In the genomic region with DNA sequence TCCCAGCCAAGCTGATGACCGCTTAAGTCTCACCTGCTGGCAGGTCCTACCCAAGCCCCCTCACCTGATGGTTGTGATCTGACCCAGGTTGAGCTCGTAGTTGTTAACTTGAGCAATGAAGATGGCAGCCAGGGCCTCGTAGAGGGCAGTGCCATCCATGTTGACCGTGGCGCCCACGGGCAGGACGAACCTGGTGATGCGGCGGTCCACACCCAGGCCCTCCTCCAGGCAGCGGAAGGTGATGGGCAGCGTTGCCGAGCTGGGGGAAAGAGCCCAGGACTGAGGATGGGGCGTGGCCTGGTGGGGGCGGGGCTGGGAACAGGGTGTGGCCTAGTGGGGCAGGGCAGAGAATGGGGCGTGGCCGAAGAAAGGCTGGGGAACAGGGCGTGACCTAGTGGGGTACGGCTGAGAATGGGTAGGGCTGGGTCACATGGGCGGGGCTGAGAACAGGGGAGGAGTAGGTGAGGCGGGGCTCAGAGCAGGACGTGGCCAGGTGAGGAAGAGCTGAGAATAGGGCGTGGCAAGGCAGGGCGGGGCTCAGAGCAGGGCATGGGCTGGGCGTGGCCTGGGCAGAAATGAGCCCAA, we compare ENCODE assay signal across 28 cellular contexts. TPM values are rescaled to one million over a fixed set of nuclear protein-coding genes. Genes with fewer than 3 reads are reported as not detected.
DNase-seq lines count a peak whose midpoint lies in the region; ATAC-seq and TF ChIP-seq lines count a peak whose summit lies in the region.
"Had no signal": no experiment of that assay in that cellular context is flagged by ENCODE, and none has a peak within 500 bp of the region (broad histone marks: within the 10 kb centered on the region; RNA-seq: fewer than 3 reads in every experiment).

No MANE protein-coding gene starts in this region.

- no peaks in the 10 kb centered on the region for H3K4me1 Mint-ChIP-seq in activated CD8-positive, alpha-beta T cell treated with anti-CD3 and anti-CD28 coated beads for 36 hours (ENCODE audit: low read depth)
- H3K4me1 Mint-ChIP-seq in activated CD8-positive, alpha-beta T cell treated with anti-CD3 and anti-CD28 coated beads, Interleukin-2, amount 10 ng/mL, durations not matched to agents 7 days and 5 days (ENCODE audit: low read depth), result no peaks in the 10 kb centered on the region
- H3K4me1 Mint-ChIP-seq in activated T-helper 17 cell treated with anti-CD3 and anti-CD28 coated beads, Interleukin-2, amount 50 U/mL, for 72 hours, result no peaks in the 10 kb centered on the region
- H3K4me1 Mint-ChIP-seq in osteocyte (ENCODE audit: unreplicated experiment), result no peaks in the 10 kb centered on the region
- H3K4me1 Mint-ChIP-seq: brain; stimulated activated effector memory CD8-positive, alpha-beta T cell treated with anti-CD3 and anti-CD28 coated beads, Interleukin-12 subunit alpha, Interleukin-12 subunit beta, amount 100 ng/mL, for 72 hours had no signal

- no peak for TF ChIP-seq RAD21 in Ishikawa (IDR thresholded peaks at IDR 0.05; ENCODE audit: low read depth)

- H3K27ac Mint-ChIP-seq in activated CD8-positive, alpha-beta T cell treated with anti-CD3 and anti-CD28 coated beads for 36 hours, result no peak overlapping the region
- H3K27ac Mint-ChIP-seq in activated CD8-positive, alpha-beta T cell treated with anti-CD3 and anti-CD28 coated beads, Interleukin-2, amount 10 ng/mL, durations not matched to agents 7 days and 5 days, result no peak overlapping the region
- no peak overlapping the region for H3K27ac Mint-ChIP-seq in activated T-helper 17 cell treated with anti-CD3 and anti-CD28 coated beads, Interleukin-2, amount 50 U/mL, for 72 hours
- no peak overlapping the region for H3K27ac Mint-ChIP-seq in osteocyte (ENCODE audit: unreplicated experiment)
- H3K27ac Mint-ChIP-seq: brain; naive thymus-derived CD8-positive, alpha-beta T cell; stimulated activated effector memory CD8-positive, alpha-beta T cell treated with anti-CD3 and anti-CD28 coated beads, Interleukin-12 subunit alpha, Interleukin-12 subunit beta, amount 100 ng/mL, for 72 hours had no signal

- CTCF ChIA-PET in activated CD8-positive, alpha-beta T cell treated with anti-CD3 and anti-CD28 coated beads for 36 hours (lab: Charles Lee), result no interaction called here
- CTCF ChIA-PET in activated CD8-positive, alpha-beta T cell treated with anti-CD3 and anti-CD28 coated beads, Interleukin-2, amount 10 ng/mL, durations not matched to agents 7 days and 5 days (lab: Charles Lee), result interaction anchor here (0.9 kb wide), 1 partner anchor 95 kb away, joined by 3 read pairs; no protein-coding TSS in a partner anchor

- H3K4me3 Mint-ChIP-seq in activated CD8-positive, alpha-beta T cell treated with anti-CD3 and anti-CD28 coated beads for 36 hours, result no peak overlapping the region
- no peak overlapping the region for H3K4me3 Mint-ChIP-seq in activated CD8-positive, alpha-beta T cell treated with anti-CD3 and anti-CD28 coated beads, Interleukin-2, amount 10 ng/mL, durations not matched to agents 7 days and 5 days
- H3K4me3 Mint-ChIP-seq in activated T-helper 17 cell treated with anti-CD3 and anti-CD28 coated beads, Interleukin-2, amount 50 U/mL, for 72 hours, result no peak overlapping the region
- no peak overlapping the region for H3K4me3 Mint-ChIP-seq in osteocyte (ENCODE audit: unreplicated experiment)
- H3K4me3 Mint-ChIP-seq: brain; naive thymus-derived CD8-positive, alpha-beta T cell; stimulated activated effector memory CD8-positive, alpha-beta T cell treated with anti-CD3 and anti-CD28 coated beads, Interleukin-12 subunit alpha, Interleukin-12 subunit beta, amount 100 ng/mL, for 72 hours had no signal

- no peak for ATAC-seq in activated CD8-positive, alpha-beta T cell treated with anti-CD3 and anti-CD28 coated beads for 36 hours
- ATAC-seq in activated CD8-positive, alpha-beta T cell treated with anti-CD3 and anti-CD28 coated beads, Interleukin-2, amount 10 ng/mL, durations not matched to agents 7 days and 5 days, result no peak
- peak; percentile 24 for ATAC-seq in activated T-helper 17 cell treated with anti-CD3 and anti-CD28 coated beads, Interleukin-2, amount 50 U/mL, for 72 hours (replicated peaks)
- no peak for ATAC-seq in GM19324 (IDR thresholded peaks at IDR 0.05; ENCODE audit: low FRiP score, unreplicated experiment)
- ATAC-seq in GM18505 (IDR thresholded peaks at IDR 0.05; ENCODE audit: unreplicated experiment), result no peak
- ATAC-seq: heart left ventricle; naive thymus-derived CD8-positive, alpha-beta T cell; stimulated activated effector memory CD8-positive, alpha-beta T cell treated with anti-CD3 and anti-CD28 coated beads, Interleukin-12 subunit alpha, Interleukin-12 subunit beta, amount 100 ng/mL, for 72 hours had no signal

- peaks cover 4% of the 10 kb centered on the region for H3K27me3 Mint-ChIP-seq in activated CD8-positive, alpha-beta T cell treated with anti-CD3 and anti-CD28 coated beads for 36 hours
- H3K27me3 Mint-ChIP-seq in activated CD8-positive, alpha-beta T cell treated with anti-CD3 and anti-CD28 coated beads, Interleukin-2, amount 10 ng/mL, durations not matched to agents 7 days and 5 days (ENCODE audit: low read depth), result no peaks in the 10 kb centered on the region
- H3K27me3 Mint-ChIP-seq in activated T-helper 17 cell treated with anti-CD3 and anti-CD28 coated beads, Interleukin-2, amount 50 U/mL, for 72 hours, result peaks cover 20% of the 10 kb centered on the region
- no peaks in the 10 kb centered on the region for H3K27me3 Mint-ChIP-seq in osteocyte (ENCODE audit: unreplicated experiment)

- no peak for TF ChIP-seq EP300 in Ishikawa (IDR thresholded peaks at IDR 0.05; ENCODE audit: borderline replicate concordance)

- intact Hi-C loops in activated CD8-positive, alpha-beta T cell treated with anti-CD3 and anti-CD28 coated beads for 36 hours (cut with micrococcal nuclease), result no loop called here

- DNase-seq in activated CD8-positive, alpha-beta T cell treated with anti-CD3 and anti-CD28 coated beads for 36 hours, result peak; percentile 5
- DNase-seq in activated CD8-positive, alpha-beta T cell treated with anti-CD3 and anti-CD28 coated beads, Interleukin-2, amount 10 ng/mL, durations not matched to agents 7 days and 5 days, result no peak
- peak; percentile 84 for DNase-seq in osteocyte (ENCODE audit: extremely low spot score, unreplicated experiment)
- DNase-seq in central memory CD4-positive, alpha-beta T cell, result no peak
- DNase-seq: activated effector memory CD4-positive, alpha-beta T cell treated with Interleukin-2 at 50 U/mL for 16 hours; heart left ventricle; left ventricle myocardium inferior; midbrain; naive thymus-derived CD8-positive, alpha-beta T cell; NCI-H1105 treated with DMSO at 0.1 percent for 48 hours; NCI-H2029; NCI-H226; retina; small intestine; T-helper 1 cell; uterus had no signal

- TF ChIP-seq CTCF in activated CD8-positive, alpha-beta T cell treated with anti-CD3 and anti-CD28 coated beads for 36 hours (IDR thresholded peaks at IDR 0.05), result no peak
- no peak for TF ChIP-seq CTCF in osteocyte (IDR thresholded peaks at IDR 0.05)

- no peaks in the 10 kb centered on the region for H3K36me3 Mint-ChIP-seq in activated CD8-positive, alpha-beta T cell treated with anti-CD3 and anti-CD28 coated beads for 36 hours (ENCODE audit: low read depth)
- no peaks in the 10 kb centered on the region for H3K36me3 Mint-ChIP-seq in activated CD8-positive, alpha-beta T cell treated with anti-CD3 and anti-CD28 coated beads, Interleukin-2, amount 10 ng/mL, durations not matched to agents 7 days and 5 days (ENCODE audit: low read depth)
- H3K36me3 Mint-ChIP-seq in activated T-helper 17 cell treated with anti-CD3 and anti-CD28 coated beads, Interleukin-2, amount 50 U/mL, for 72 hours (ENCODE audit: low read depth), result no peaks in the 10 kb centered on the region
- no peaks in the 10 kb centered on the region for H3K36me3 Mint-ChIP-seq in osteocyte (ENCODE audit: unreplicated experiment)
- H3K36me3 Mint-ChIP-seq: stimulated activated effector memory CD8-positive, alpha-beta T cell treated with anti-CD3 and anti-CD28 coated beads, Interleukin-12 subunit alpha, Interleukin-12 subunit beta, amount 100 ng/mL, for 72 hours had no signal

- no peak for TF ChIP-seq POLR2A in GM18505 (IDR thresholded peaks at IDR 0.05; ENCODE audit: borderline replicate concordance, extremely low read depth, insufficient read depth, insufficient read length)

- H3K9me3 Mint-ChIP-seq in activated CD8-positive, alpha-beta T cell treated with anti-CD3 and anti-CD28 coated beads for 36 hours, result peaks cover 4% of the 10 kb centered on the region
- no peaks in the 10 kb centered on the region for H3K9me3 Mint-ChIP-seq in activated CD8-positive, alpha-beta T cell treated with anti-CD3 and anti-CD28 coated beads, Interleukin-2, amount 10 ng/mL, durations not matched to agents 7 days and 5 days (ENCODE audit: insufficient read depth)
- H3K9me3 Mint-ChIP-seq in activated T-helper 17 cell treated with anti-CD3 and anti-CD28 coated beads, Interleukin-2, amount 50 U/mL, for 72 hours, result peaks cover 5% of the 10 kb centered on the region
- peaks cover 17% of the 10 kb centered on the region for H3K9me3 Mint-ChIP-seq in osteocyte (ENCODE audit: unreplicated experiment)

- POLR2A ChIA-PET in activated CD8-positive, alpha-beta T cell treated with anti-CD3 and anti-CD28 coated beads for 36 hours (lab: Charles Lee), result interaction anchor here (0.6 kb wide), 1 partner anchor 58 kb away, joined by 3 read pairs; no protein-coding TSS in a partner anchor
- POLR2A ChIA-PET in activated CD8-positive, alpha-beta T cell treated with anti-CD3 and anti-CD28 coated beads, Interleukin-2, amount 10 ng/mL, durations not matched to agents 7 days and 5 days (lab: Charles Lee), result no interaction called here

TF ChIP-seq in Ishikawa, 13 proteins besides CTCF, POLR2A, EP300 and RAD21:
- TF ChIP-seq USF1 (IDR thresholded peaks at IDR 0.05), result peak; percentile 50
- TF ChIP-seq FOXM1 (IDR thresholded peaks at IDR 0.05; ENCODE audit: borderline replicate concordance, low read depth), result no peak

RNA-seq across cellular contexts. Expression of gene OR7C2, which starts 12.9 kb away (rescaled TPM):
- not detected for total RNA-seq in activated CD8-positive, alpha-beta T cell treated with anti-CD3 and anti-CD28 coated beads for 36 hours
- not detected for total RNA-seq in activated CD8-positive, alpha-beta T cell treated with anti-CD3 and anti-CD28 coated beads, Interleukin-2, amount 10 ng/mL, durations not matched to agents 7 days and 5 days
- total RNA-seq in activated T-helper 17 cell treated with anti-CD3 and anti-CD28 coated beads, Interleukin-2, amount 50 U/mL, for 72 hours, result not detected
- total RNA-seq in osteocyte, result not detected in 2 replicates
- total RNA-seq: chondrocyte; epithelial cell of proximal tubule; fibroblast of villous mesenchyme; heart left ventricle; left ventricle myocardium inferior; naive thymus-derived CD8-positive, alpha-beta T cell; omental fat pad; SJCRH30; suprapubic skin; uterus had no signal

RNA-seq across cellular contexts. Expression of gene SLC1A6, which starts 25.5 kb away (rescaled TPM):
- total RNA-seq in activated CD8-positive, alpha-beta T cell treated with anti-CD3 and anti-CD28 coated beads for 36 hours, result not detected
- not detected for total RNA-seq in activated CD8-positive, alpha-beta T cell treated with anti-CD3 and anti-CD28 coated beads, Interleukin-2, amount 10 ng/mL, durations not matched to agents 7 days and 5 days
- not detected for total RNA-seq in activated T-helper 17 cell treated with anti-CD3 and anti-CD28 coated beads, Interleukin-2, amount 50 U/mL, for 72 hours
- not detected in 2 replicates for total RNA-seq in osteocyte
- total RNA-seq: chondrocyte; epithelial cell of proximal tubule; fibroblast of villous mesenchyme; heart left ventricle; left ventricle myocardium inferior; naive thymus-derived CD8-positive, alpha-beta T cell; omental fat pad; SJCRH30 had no signal

Comparison
In these comparisons a context has a peak if more than half of its experiments do, and no peak if none do; other contexts are left out.
1. DNase-seq: peak in activated CD8-positive, alpha-beta T cell treated with anti-CD3 and anti-CD28 coated beads for 36 hours (single experiment) and osteocyte (single experiment); none in activated CD8-positive, alpha-beta T cell treated with anti-CD3 and anti-CD28 coated beads, Interleukin-2, amount 10 ng/mL, durations not matched to agents 7 days and 5 days (single experiment) and central memory CD4-positive, alpha-beta T cell (single experiment).